ENCODE assay signal across 1 cellular context in genomic region chr1:205191127-205191577, GRCh38.
A peak's percentile ranks its signal among the peaks of the same experiment; 100 is the strongest.
TF ChIP-seq lines count a peak whose summit lies in the region.

No MANE protein-coding gene starts in this region.

TF ChIP-seq in HepG2, 621 proteins besides CTCF, POLR2A, EP300 and RAD21 (continued from another document and continues in another):
- TF ChIP-seq ARID4A (CRISPR knock-in tag; IDR thresholded peaks at IDR 0.05; ENCODE audit: borderline replicate concordance) (peak; percentile 25; the same call in 1 of the 2 replicates), ZFP90 (CRISPR knock-in tag; IDR thresholded peaks at IDR 0.05; ENCODE audit: borderline replicate concordance) (no peak), TBX2 (CRISPR knock-in tag; IDR thresholded peaks at IDR 0.05; ENCODE audit: borderline replicate concordance) (0 out of 2 replicates have a peak, but pooled peaks have one; percentile 13), KLF15 (CRISPR knock-in tag; IDR thresholded peaks at IDR 0.05; ENCODE audit: borderline replicate concordance) (no peak), ZNF160 (CRISPR knock-in tag; IDR thresholded peaks at IDR 0.05) (no peak), FOXJ3 (CRISPR knock-in tag; IDR thresholded peaks at IDR 0.05; ENCODE audit: borderline replicate concordance) (no peak), ZNF33A (CRISPR knock-in tag; IDR thresholded peaks at IDR 0.05; ENCODE audit: borderline replicate concordance) (no peak), PBX2 (CRISPR knock-in tag; IDR thresholded peaks at IDR 0.05) (no peak), REXO4 (CRISPR knock-in tag; IDR thresholded peaks at IDR 0.05; ENCODE audit: borderline replicate concordance) (no peak), PAF1 (CRISPR knock-in tag; IDR thresholded peaks at IDR 0.05) (no peak), ZNF572 (CRISPR knock-in tag; IDR thresholded peaks at IDR 0.05) (no peak), CREB1 (IDR thresholded peaks at IDR 0.05) (no peak), CREB1 (CRISPR knock-in tag; IDR thresholded peaks at IDR 0.05) (0 out of 2 replicates have a peak, but pooled peaks have one; percentile 13), PAXIP1 (CRISPR knock-in tag; conservative IDR thresholded peaks at IDR 0.05) (peak; percentile 65), KLF6 (CRISPR knock-in tag; IDR thresholded peaks at IDR 0.05) (0 out of 2 replicates have a peak, but pooled peaks have one; percentile 20), KAT8 (CRISPR knock-in tag; IDR thresholded peaks at IDR 0.05) (peak; percentile 28; the same call in 1 of the 2 replicates), ZNF644 (CRISPR knock-in tag; IDR thresholded peaks at IDR 0.05; ENCODE audit: low read depth) (peak; percentile 99), MEIS1 (CRISPR knock-in tag; IDR thresholded peaks at IDR 0.05; ENCODE audit: borderline replicate concordance) (no peak), ZFP36 (IDR thresholded peaks at IDR 0.05; ENCODE audit: borderline replicate concordance, low read depth, low read length, partially characterized antibody) (no peak), MIER2 (CRISPR knock-in tag; IDR thresholded peaks at IDR 0.05) (no peak; the same call in 1 of the 2 replicates), ZNF768 (CRISPR knock-in tag; IDR thresholded peaks at IDR 0.05) (peak; percentile 57; the same call in 1 of the 2 replicates), MIER3 (CRISPR knock-in tag; IDR thresholded peaks at IDR 0.05; ENCODE audit: borderline replicate concordance) (peak; percentile 48; the same call in 1 of the 2 replicates), ZMYM4 (CRISPR knock-in tag; IDR thresholded peaks at IDR 0.05) (peak; percentile 77; the same call in 1 of the 2 replicates), ZNF530 (CRISPR knock-in tag; IDR thresholded peaks at IDR 0.05; ENCODE audit: low read depth) (no peak), CBX2 (IDR thresholded peaks at IDR 0.05; ENCODE audit: low read depth, low read length) (no peak), CBX2 (CRISPR knock-in tag; IDR thresholded peaks at IDR 0.05; ENCODE audit: low read depth) (no peak), ZNF256 (CRISPR knock-in tag; conservative IDR thresholded peaks at IDR 0.05) (no peak), EHMT2 (IDR thresholded peaks at IDR 0.05; ENCODE audit: borderline replicate concordance, low read depth, low read length) (0 out of 2 replicates have a peak, but pooled peaks have one; percentile 55), FOXC1 (CRISPR knock-in tag; IDR thresholded peaks at IDR 0.05; ENCODE audit: borderline replicate concordance) (no peak), GPBP1L1 (CRISPR knock-in tag; IDR thresholded peaks at IDR 0.05) (no peak), MAFK (conservative IDR thresholded peaks at IDR 0.05 in 1 of 2, IDR thresholded peaks at IDR 0.05 in 1 of 2; ENCODE audit: low read length in 2 of 2) (no peak), TEF (CRISPR knock-in tag; IDR thresholded peaks at IDR 0.05) (no peak), POGZ (CRISPR knock-in tag; IDR thresholded peaks at IDR 0.05) (peak; percentile 68), ZBTB21 (CRISPR knock-in tag; IDR thresholded peaks at IDR 0.05) (no peak), TARDBP (CRISPR knock-in tag; IDR thresholded peaks at IDR 0.05) (peak; percentile 42; the same call in 1 of the 2 replicates), XBP1 (CRISPR knock-in tag; IDR thresholded peaks at IDR 0.05) (no peak), TCF12 (IDR thresholded peaks at IDR 0.05) (no peak), TCF12 (CRISPR knock-in tag; IDR thresholded peaks at IDR 0.05) (no peak), EZH2 (conservative IDR thresholded peaks at IDR 0.05; ENCODE audit: low read depth, low read length) (no peak), THAP11 (CRISPR knock-in tag; IDR thresholded peaks at IDR 0.05) (peak; percentile 58), ATF1 (CRISPR knock-in tag; IDR thresholded peaks at IDR 0.05) (no peak), MXI1 (IDR thresholded peaks at IDR 0.05; ENCODE audit: borderline replicate concordance, low read depth, low read length) (no peak), RARG (CRISPR knock-in tag; IDR thresholded peaks at IDR 0.05; ENCODE audit: low read depth) (no peak), SOX5 (CRISPR knock-in tag; IDR thresholded peaks at IDR 0.05; ENCODE audit: borderline replicate concordance) (peak; percentile 9; the same call in 1 of the 2 replicates), MBNL3 (CRISPR knock-in tag; conservative IDR thresholded peaks at IDR 0.05) (no peak), LCORL (IDR thresholded peaks at IDR 0.05) (no peak), LCORL (CRISPR knock-in tag; IDR thresholded peaks at IDR 0.05) (no peak)
- TF ChIP-seq, protein P1, sequence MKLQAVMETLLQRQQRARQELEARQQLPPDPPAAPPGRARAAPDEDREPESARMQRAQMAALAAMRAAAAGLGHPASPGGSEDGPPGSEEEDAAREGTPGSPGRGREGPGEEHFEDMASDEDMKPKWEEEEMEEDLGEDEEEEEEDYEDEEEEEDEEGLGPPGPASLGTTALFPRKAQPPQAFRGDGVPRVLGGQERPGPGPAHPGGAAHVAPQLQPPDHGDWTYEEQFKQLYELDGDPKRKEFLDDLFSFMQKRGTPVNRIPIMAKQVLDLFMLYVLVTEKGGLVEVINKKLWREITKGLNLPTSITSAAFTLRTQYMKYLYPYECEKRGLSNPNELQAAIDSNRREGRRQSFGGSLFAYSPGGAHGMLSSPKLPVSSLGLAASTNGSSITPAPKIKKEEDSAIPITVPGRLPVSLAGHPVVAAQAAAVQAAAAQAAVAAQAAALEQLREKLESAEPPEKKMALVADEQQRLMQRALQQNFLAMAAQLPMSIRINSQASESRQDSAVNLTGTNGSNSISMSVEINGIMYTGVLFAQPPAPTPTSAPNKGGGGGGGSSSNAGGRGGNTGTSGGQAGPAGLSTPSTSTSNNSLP (IDR thresholded peaks at IDR 0.05; ENCODE audit: low read depth, low read length) = 0 out of 2 replicates have a peak, but pooled peaks have one; percentile 63
- TF ChIP-seq, protein P2, sequence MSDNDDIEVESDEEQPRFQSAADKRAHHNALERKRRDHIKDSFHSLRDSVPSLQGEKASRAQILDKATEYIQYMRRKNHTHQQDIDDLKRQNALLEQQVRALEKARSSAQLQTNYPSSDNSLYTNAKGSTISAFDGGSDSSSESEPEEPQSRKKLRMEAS (IDR thresholded peaks at IDR 0.05) = peak; percentile 52; the same call in 1 of the 2 replicates
- TF ChIP-seq, protein P3, sequence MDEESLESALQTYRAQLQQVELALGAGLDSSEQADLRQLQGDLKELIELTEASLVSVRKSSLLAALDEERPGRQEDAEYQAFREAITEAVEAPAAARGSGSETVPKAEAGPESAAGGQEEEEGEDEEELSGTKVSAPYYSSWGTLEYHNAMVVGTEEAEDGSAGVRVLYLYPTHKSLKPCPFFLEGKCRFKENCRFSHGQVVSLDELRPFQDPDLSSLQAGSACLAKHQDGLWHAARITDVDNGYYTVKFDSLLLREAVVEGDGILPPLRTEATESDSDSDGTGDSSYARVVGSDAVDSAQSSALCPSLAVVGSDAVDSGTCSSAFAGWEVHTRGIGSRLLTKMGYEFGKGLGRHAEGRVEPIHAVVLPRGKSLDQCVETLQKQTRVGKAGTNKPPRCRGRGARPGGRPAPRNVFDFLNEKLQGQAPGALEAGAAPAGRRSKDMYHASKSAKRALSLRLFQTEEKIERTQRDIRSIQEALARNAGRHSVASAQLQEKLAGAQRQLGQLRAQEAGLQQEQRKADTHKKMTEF (CRISPR knock-in tag; IDR thresholded peaks at IDR 0.05) = peak; percentile 56
- TF ChIP-seq, protein P4, sequence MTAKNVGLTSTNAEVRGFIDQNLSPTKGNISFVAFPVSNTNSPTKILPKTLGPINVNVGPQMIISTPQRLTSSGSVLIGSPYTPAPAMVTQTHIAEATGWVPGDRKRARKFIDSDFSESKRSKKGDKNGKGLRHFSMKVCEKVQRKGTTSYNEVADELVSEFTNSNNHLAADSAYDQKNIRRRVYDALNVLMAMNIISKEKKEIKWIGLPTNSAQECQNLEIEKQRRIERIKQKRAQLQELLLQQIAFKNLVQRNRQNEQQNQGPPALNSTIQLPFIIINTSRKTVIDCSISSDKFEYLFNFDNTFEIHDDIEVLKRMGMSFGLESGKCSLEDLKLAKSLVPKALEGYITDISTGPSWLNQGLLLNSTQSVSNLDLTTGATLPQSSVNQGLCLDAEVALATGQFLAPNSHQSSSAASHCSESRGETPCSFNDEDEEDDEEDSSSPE (CRISPR knock-in tag; IDR thresholded peaks at IDR 0.05) = no peak
- TF ChIP-seq, protein P5, sequence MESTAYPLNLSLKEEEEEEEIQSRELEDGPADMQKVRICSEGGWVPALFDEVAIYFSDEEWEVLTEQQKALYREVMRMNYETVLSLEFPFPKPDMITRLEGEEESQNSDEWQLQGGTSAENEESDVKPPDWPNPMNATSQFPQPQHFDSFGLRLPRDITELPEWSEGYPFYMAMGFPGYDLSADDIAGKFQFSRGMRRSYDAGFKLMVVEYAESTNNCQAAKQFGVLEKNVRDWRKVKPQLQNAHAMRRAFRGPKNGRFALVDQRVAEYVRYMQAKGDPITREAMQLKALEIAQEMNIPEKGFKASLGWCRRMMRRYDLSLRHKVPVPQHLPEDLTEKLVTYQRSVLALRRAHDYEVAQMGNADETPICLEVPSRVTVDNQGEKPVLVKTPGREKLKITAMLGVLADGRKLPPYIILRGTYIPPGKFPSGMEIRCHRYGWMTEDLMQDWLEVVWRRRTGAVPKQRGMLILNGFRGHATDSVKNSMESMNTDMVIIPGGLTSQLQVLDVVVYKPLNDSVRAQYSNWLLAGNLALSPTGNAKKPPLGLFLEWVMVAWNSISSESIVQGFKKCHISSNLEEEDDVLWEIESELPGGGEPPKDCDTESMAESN (CRISPR knock-in tag; conservative IDR thresholded peaks at IDR 0.05) = peak; percentile 48; the same call in 1 of the 2 replicates
